ENCODE assay signal across 8 cellular contexts in genomic region chr14:21894003-21894897, GRCh38.
A peak's percentile ranks its signal among the peaks of the same experiment; 100 is the strongest.
DNase-seq lines count a peak whose midpoint lies in the region; ATAC-seq and TF ChIP-seq lines count a peak whose summit lies in the region.

No MANE protein-coding gene starts in this region.

- H3K4me3 Mint-ChIP-seq in activated CD8-positive, alpha-beta memory T cell treated with anti-CD3 and anti-CD28 coated beads, Interleukin-2, amount 10 ng/mL, durations not matched to agents 7 days and 5 days, result peak overlapping the region; percentile 72
- peak overlapping the region; percentile 64 for H3K4me3 Mint-ChIP-seq in stimulated activated effector memory CD8-positive, alpha-beta T cell treated with anti-CD3 and anti-CD28 coated beads, Interleukin-12 subunit alpha, Interleukin-12 subunit beta, amount 100 ng/mL, for 72 hours

- H3K4me3 ChIP-seq in cardiac muscle cell, result no peak overlapping the region

- TF ChIP-seq CTCF in cardiac muscle cell (IDR thresholded peaks at IDR 0.05; ENCODE audit: low read depth, low read length), result peak; percentile 39

- no peaks in the 10 kb centered on the region for H3K27me3 ChIP-seq in cardiac muscle cell

- no peaks in the 10 kb centered on the region for H3K36me3 Mint-ChIP-seq in activated CD8-positive, alpha-beta memory T cell treated with anti-CD3 and anti-CD28 coated beads, Interleukin-2, amount 10 ng/mL, durations not matched to agents 7 days and 5 days
- H3K36me3 Mint-ChIP-seq in stimulated activated effector memory CD8-positive, alpha-beta T cell treated with anti-CD3 and anti-CD28 coated beads, Interleukin-12 subunit alpha, Interleukin-12 subunit beta, amount 100 ng/mL, for 72 hours, result no peaks in the 10 kb centered on the region

- no peak overlapping the region for H3K27ac ChIP-seq in cardiac muscle cell

- CTCF ChIA-PET in activated CD8-positive, alpha-beta memory T cell treated with anti-CD3 and anti-CD28 coated beads, Interleukin-2, amount 10 ng/mL, durations not matched to agents 7 days and 5 days (lab: Charles Lee), result interaction anchor here (0.9 to 1.8 kb wide), 4 partner anchors 16 to 676 kb away, joined by 3 to 13 read pairs (median 4); no protein-coding TSS in a partner anchor

- H3K9me3 Mint-ChIP-seq in activated CD8-positive, alpha-beta memory T cell treated with anti-CD3 and anti-CD28 coated beads, Interleukin-2, amount 10 ng/mL, durations not matched to agents 7 days and 5 days (ENCODE audit: low read depth), result no peaks in the 10 kb centered on the region
- no peaks in the 10 kb centered on the region for H3K9me3 Mint-ChIP-seq in stimulated activated effector memory CD8-positive, alpha-beta T cell treated with anti-CD3 and anti-CD28 coated beads, Interleukin-12 subunit alpha, Interleukin-12 subunit beta, amount 100 ng/mL, for 72 hours

- peak overlapping the region; percentile 85 for H3K27ac Mint-ChIP-seq in activated CD8-positive, alpha-beta memory T cell treated with anti-CD3 and anti-CD28 coated beads, Interleukin-2, amount 10 ng/mL, durations not matched to agents 7 days and 5 days
- H3K27ac Mint-ChIP-seq in stimulated activated effector memory CD8-positive, alpha-beta T cell treated with anti-CD3 and anti-CD28 coated beads, Interleukin-12 subunit alpha, Interleukin-12 subunit beta, amount 100 ng/mL, for 72 hours, result no peak overlapping the region

- DNase-seq in cardiac muscle cell (ENCODE audit: low read depth in 1 of 2, low spot score in 1 of 2) (peak; percentile 10 to 15), Right ventricle myocardium inferior (ENCODE audit: missing footprints) (no peak), germinal center (ENCODE audit: low spot score) (peak; percentile 10), 8988T (no peak), NCI-H187 (lab: John Stamatoyannopoulos, UW) (no peak)
- peak; percentile 69 for DNase-seq in activated CD8-positive, alpha-beta memory T cell treated with anti-CD3 and anti-CD28 coated beads, Interleukin-2, amount 10 ng/mL, durations not matched to agents 7 days and 5 days
- peak in 1 of 2 donors; percentile 55 for DNase-seq in stimulated activated effector memory CD8-positive, alpha-beta T cell treated with anti-CD3 and anti-CD28 coated beads, Interleukin-12 subunit alpha, Interleukin-12 subunit beta, amount 100 ng/mL, for 72 hours (ENCODE audit: low spot score in 2 of 2)

- no peaks in the 10 kb centered on the region for H3K9me3 ChIP-seq in cardiac muscle cell (ENCODE audit: low read depth)

- H3K27me3 Mint-ChIP-seq in activated CD8-positive, alpha-beta memory T cell treated with anti-CD3 and anti-CD28 coated beads, Interleukin-2, amount 10 ng/mL, durations not matched to agents 7 days and 5 days, result no peaks in the 10 kb centered on the region

- H3K4me1 ChIP-seq in cardiac muscle cell (ENCODE audit: low read depth), result peaks cover 2% of the 10 kb centered on the region

- H3K36me3 ChIP-seq in cardiac muscle cell, result no peaks in the 10 kb centered on the region

- ATAC-seq in Right ventricle myocardium inferior (no peak), GM21526 (IDR thresholded peaks at IDR 0.05; ENCODE audit: low FRiP score, unreplicated experiment) (no peak)
- peak; percentile 95 for ATAC-seq in activated CD8-positive, alpha-beta memory T cell treated with anti-CD3 and anti-CD28 coated beads, Interleukin-2, amount 10 ng/mL, durations not matched to agents 7 days and 5 days
- peak; percentile 83 for ATAC-seq in stimulated activated effector memory CD8-positive, alpha-beta T cell treated with anti-CD3 and anti-CD28 coated beads, Interleukin-12 subunit alpha, Interleukin-12 subunit beta, amount 100 ng/mL, for 72 hours

- intact Hi-C loops in Right ventricle myocardium inferior (cut with DNase I), result no loop called here

- H3K4me1 Mint-ChIP-seq in activated CD8-positive, alpha-beta memory T cell treated with anti-CD3 and anti-CD28 coated beads, Interleukin-2, amount 10 ng/mL, durations not matched to agents 7 days and 5 days, result peaks cover 10% of the 10 kb centered on the region
- peaks cover 10% of the 10 kb centered on the region for H3K4me1 Mint-ChIP-seq in stimulated activated effector memory CD8-positive, alpha-beta T cell treated with anti-CD3 and anti-CD28 coated beads, Interleukin-12 subunit alpha, Interleukin-12 subunit beta, amount 100 ng/mL, for 72 hours

Comparison
In these comparisons a context has a peak if more than half of its experiments do, and no peak if none do; other contexts are left out.
1. DNase-seq: peak in cardiac muscle cell (2 of 2), activated CD8-positive, alpha-beta memory T cell treated with anti-CD3 and anti-CD28 coated beads, Interleukin-2, amount 10 ng/mL, durations not matched to agents 7 days and 5 days (single experiment) and germinal center (single experiment); none in Right ventricle myocardium inferior (single experiment), 8988T (single experiment) and NCI-H187 (0 of 2).
2. ATAC-seq: peak in activated CD8-positive, alpha-beta memory T cell treated with anti-CD3 and anti-CD28 coated beads, Interleukin-2, amount 10 ng/mL, durations not matched to agents 7 days and 5 days (single experiment) and stimulated activated effector memory CD8-positive, alpha-beta T cell treated with anti-CD3 and anti-CD28 coated beads, Interleukin-12 subunit alpha, Interleukin-12 subunit beta, amount 100 ng/mL, for 72 hours (single experiment); none in Right ventricle myocardium inferior (single experiment) and GM21526 (single experiment).